8 cellular contexts compared by ENCODE assay signal in genomic region chr5:149442563-149443182, GRCh38.
A peak's percentile ranks its signal among the peaks of the same experiment; 100 is the strongest.
DNase-seq lines count a peak whose midpoint lies in the region; ATAC-seq, FAIRE-seq and TF ChIP-seq lines count a peak whose summit lies in the region.

No MANE protein-coding gene starts in this region.

- peak; percentile 69 for FAIRE-seq in GM12891 (lab: Jason Lieb, UNC)

- H3K4me2 ChIP-seq in PC-9 = no peak overlapping the region

- H3K4me1 Mint-ChIP-seq in activated T-cell treated with anti-CD3 and anti-CD28 coated beads, Interleukin-2, amount 50 U/mL, for 72 hours (ENCODE audit: low read depth) = peaks cover 21% of the 10 kb centered on the region
- H3K4me1 Mint-ChIP-seq in nephron = peaks cover 47% of the 10 kb centered on the region
- peaks cover 5 to 7% of the 10 kb centered on the region in 2 donors for H3K4me1 Mint-ChIP-seq in stimulated activated naive B cell treated with anti-CD40 and anti-IgM and Interleukin-4, amounts not matched to agents 10 μg/mL and 1 μg/mL and 100 μg/mL, for 72 hours

- no peak overlapping the region for H2AFZ ChIP-seq in PC-9

- BruUV-seq in PC-9 (replicated peaks; lab: Mats Ljungman, UMichigan) = no TSS peak

- H3K4me1 ChIP-seq in PC-9 (replicated peaks; ENCODE audit: insufficient read depth) = peaks cover 42% of the 10 kb centered on the region

- H3F3A ChIP-seq in PC-9 (ENCODE audit: insufficient read depth, low read depth) = peaks cover 24% of the 10 kb centered on the region

- peak; percentile 67 for ATAC-seq in HG03175 (IDR thresholded peaks at IDR 0.05; ENCODE audit: unreplicated experiment)
- ATAC-seq in activated T-cell treated with anti-CD3 and anti-CD28 coated beads, Interleukin-2, amount 50 U/mL, for 72 hours (replicated peaks in 1 of 2) = peak; percentile 82 to 83
- peak; percentile 88 to 89 for ATAC-seq in stimulated activated naive B cell treated with anti-CD40 and anti-IgM and Interleukin-4, amounts not matched to agents 10 μg/mL and 1 μg/mL and 100 μg/mL, for 72 hours (replicated peaks)

- no peak for TF ChIP-seq POLR2A in GM12891 (IDR thresholded peaks at IDR 0.05; ENCODE audit: low read depth, low read length)

- no peaks in the 10 kb centered on the region for H3K79me2 ChIP-seq in PC-9 (ENCODE audit: low read depth)

- H3K27ac Mint-ChIP-seq in activated T-cell treated with anti-CD3 and anti-CD28 coated beads, Interleukin-2, amount 50 U/mL, for 72 hours = no peak overlapping the region
- H3K27ac Mint-ChIP-seq in nephron = peak overlapping the region; percentile 70 to 83 (median 81)
- H3K27ac Mint-ChIP-seq in stimulated activated naive B cell treated with anti-CD40 and anti-IgM and Interleukin-4, amounts not matched to agents 10 μg/mL and 1 μg/mL and 100 μg/mL, for 72 hours = no peak overlapping the region

- no peaks in the 10 kb centered on the region for H3K27me3 Mint-ChIP-seq in activated T-cell treated with anti-CD3 and anti-CD28 coated beads, Interleukin-2, amount 50 U/mL, for 72 hours (ENCODE audit: low read depth)
- no peaks in the 10 kb centered on the region for H3K27me3 Mint-ChIP-seq in nephron (ENCODE audit: low read depth)
- H3K27me3 Mint-ChIP-seq in stimulated activated naive B cell treated with anti-CD40 and anti-IgM and Interleukin-4, amounts not matched to agents 10 μg/mL and 1 μg/mL and 100 μg/mL, for 72 hours = peaks cover 0 to 23% of the 10 kb centered on the region in 2 donors

- no peaks in the 10 kb centered on the region for H3K9me3 ChIP-seq in PC-9 (ENCODE audit: insufficient read depth, low read depth)

- no peaks in the 10 kb centered on the region for H4K20me1 ChIP-seq in PC-9 (ENCODE audit: insufficient read depth)

- no peak overlapping the region for H3K27ac ChIP-seq in PC-9

- no peaks in the 10 kb centered on the region for H3K36me3 Mint-ChIP-seq in activated T-cell treated with anti-CD3 and anti-CD28 coated beads, Interleukin-2, amount 50 U/mL, for 72 hours (ENCODE audit: insufficient read depth in 2 of 2)
- H3K36me3 Mint-ChIP-seq in nephron (ENCODE audit: low read depth) = no peaks in the 10 kb centered on the region
- no peaks in the 10 kb centered on the region for H3K36me3 Mint-ChIP-seq in stimulated activated naive B cell treated with anti-CD40 and anti-IgM and Interleukin-4, amounts not matched to agents 10 μg/mL and 1 μg/mL and 100 μg/mL, for 72 hours

- H3K9me2 ChIP-seq in PC-9 (ENCODE audit: insufficient read depth) = no peaks in the 10 kb centered on the region

- DNase-seq in 8988T (peak; percentile 61), GM12891 (ENCODE audit: insufficient read length, low spot score) (peak; percentile 75), PC-9 (peak; percentile 46 to 91), fibroblast of gingiva (ENCODE audit: low read depth) (peak; percentile 53)
- DNase-seq in activated T-cell treated with anti-CD3 and anti-CD28 coated beads, Interleukin-2, amount 50 U/mL, for 72 hours = peak; percentile 74 to 81
- peak; percentile 47 for DNase-seq in stimulated activated naive B cell treated with anti-CD40 and anti-IgM and Interleukin-4, amounts not matched to agents 10 μg/mL and 1 μg/mL and 100 μg/mL, for 72 hours

- CTCF ChIA-PET in PC-9 (lab: Charles Lee) = interaction anchor here (0.5 to 1.9 kb wide), 5 partner anchors 34 to 109 kb away, joined by 3 to 6 read pairs (median 3); no protein-coding TSS in a partner anchor

- H3K4me3 ChIP-seq in PC-9 = no peak overlapping the region

- intact Hi-C loops in PC-9 (cut with micrococcal nuclease; ENCODE audit: unreplicated experiment) = loop anchor here (1.0 kb wide), 2 partner anchors 122 to 176 kb away; no protein-coding TSS in a partner anchor

- H3K27me3 ChIP-seq in PC-9 (ENCODE audit: insufficient read depth, low read depth) = no peaks in the 10 kb centered on the region

- H3K36me3 ChIP-seq in PC-9 (ENCODE audit: low read depth) = no peaks in the 10 kb centered on the region

- no peak overlapping the region for H3K4me3 Mint-ChIP-seq in activated T-cell treated with anti-CD3 and anti-CD28 coated beads, Interleukin-2, amount 50 U/mL, for 72 hours
- H3K4me3 Mint-ChIP-seq in nephron = no peak overlapping the region
- no peak overlapping the region for H3K4me3 Mint-ChIP-seq in stimulated activated naive B cell treated with anti-CD40 and anti-IgM and Interleukin-4, amounts not matched to agents 10 μg/mL and 1 μg/mL and 100 μg/mL, for 72 hours

- POLR2A ChIA-PET in PC-9 (lab: Charles Lee; ENCODE audit: unreplicated experiment) = no interaction called here

- peaks cover 0 to 2% of the 10 kb centered on the region in 2 donors for H3K9me3 Mint-ChIP-seq in activated T-cell treated with anti-CD3 and anti-CD28 coated beads, Interleukin-2, amount 50 U/mL, for 72 hours
- H3K9me3 Mint-ChIP-seq in nephron = no peaks in the 10 kb centered on the region
- H3K9me3 Mint-ChIP-seq in stimulated activated naive B cell treated with anti-CD40 and anti-IgM and Interleukin-4, amounts not matched to agents 10 μg/mL and 1 μg/mL and 100 μg/mL, for 72 hours = peaks cover 0 to 2% of the 10 kb centered on the region in 2 donors

- TF ChIP-seq CTCF in PC-9 (conservative IDR thresholded peaks at IDR 0.05) = peak; percentile 89
- TF ChIP-seq CTCF in nephron (IDR thresholded peaks at IDR 0.05; ENCODE audit: unreplicated experiment in 3 of 3) = peak; percentile 87 to 93 (median 90)

TF ChIP-seq in GM12891, 5 proteins besides CTCF, POLR2A, EP300 and RAD21:
- TF ChIP-seq TAF1 (IDR thresholded peaks at IDR 0.05; ENCODE audit: low read depth, low read length) (no peak), POU2F2 (IDR thresholded peaks at IDR 0.05; ENCODE audit: low read depth, low read length) (no peak), SPI1 (IDR thresholded peaks at IDR 0.05; ENCODE audit: low read depth, low read length) (no peak), POLR2AphosphoS5 (IDR thresholded peaks at IDR 0.05; ENCODE audit: low read depth, low read length) (no peak), PAX5 (IDR thresholded peaks at IDR 0.05; ENCODE audit: insufficient read depth, low read length, severe bottlenecking) (no peak)
TF ChIP-seq in GM12891: peak in this region for 0.

Comparison
In these comparisons a context has a peak if more than half of its experiments do, and no peak if none do; other contexts are left out.
1. H3K27ac Mint-ChIP-seq: peak in nephron (3 of 3); none in activated T-cell treated with anti-CD3 and anti-CD28 coated beads, Interleukin-2, amount 50 U/mL, for 72 hours (single experiment) and stimulated activated naive B cell treated with anti-CD40 and anti-IgM and Interleukin-4, amounts not matched to agents 10 μg/mL and 1 μg/mL and 100 μg/mL, for 72 hours (single experiment).
2. Peak in every context shown above with its lines, with median percentiles within 50 percentile points of each other: DNase-seq and ATAC-seq.